In genomic region chr9:112355305-112355953, GRCh38 we compare ENCODE assay signal across 18 cellular contexts. TPM values are rescaled to one million over a fixed set of nuclear protein-coding genes. Genes with fewer than 3 reads are reported as not detected.
DNase-seq lines count a peak whose midpoint lies in the region; ATAC-seq and TF ChIP-seq lines count a peak whose summit lies in the region.
"Had no signal": no experiment of that assay in that cellular context is flagged by ENCODE, and none has a peak within 500 bp of the region (broad histone marks: within the 10 kb centered on the region; RNA-seq: fewer than 3 reads in every experiment).

No MANE protein-coding gene starts in this region.

- H3K4me3 ChIP-seq in right cardiac atrium (ENCODE audit: low read length) (no peak overlapping the region), thyroid gland (replicated peaks in 1 of 3) (no peak overlapping the region)
- H3K4me3 ChIP-seq: prostate gland, thoracic aorta had no signal

- H3K27me3 ChIP-seq in right cardiac atrium (ENCODE audit: control insufficient read depth, insufficient read depth) (no peaks in the 10 kb centered on the region), thyroid gland (no peaks in the 10 kb centered on the region)
- H3K27me3 ChIP-seq: foreskin keratinocyte had no signal

- intact Hi-C loops in right cardiac atrium (cut with DNase I) (loop anchor here in 2 of 4 donors (5.0 to 10.0 kb wide), 2 partner anchors 263 to 591 kb away; no protein-coding TSS in a partner anchor), Right ventricle myocardium inferior (cut with DNase I) (no loop called here), thyroid gland (cut with DNase I) (no loop called here)

- no peaks in the 10 kb centered on the region for H3K4me1 ChIP-seq in right cardiac atrium (ENCODE audit: control insufficient read depth, insufficient read depth, low read length)
- peaks cover 15 to 18% of the 10 kb centered on the region in 2 donors for H3K4me1 ChIP-seq in thyroid gland
- H3K4me1 ChIP-seq: foreskin keratinocyte, prostate gland had no signal

- no peaks in the 10 kb centered on the region for H3K9me3 ChIP-seq in right cardiac atrium (ENCODE audit: control insufficient read depth, low read length)
- no peaks in the 10 kb centered on the region for H3K9me3 ChIP-seq in thyroid gland
- H3K9me3 ChIP-seq: prostate gland, thoracic aorta had no signal

- H3K36me3 ChIP-seq in thyroid gland: no peaks in the 10 kb centered on the region
- H3K36me3 ChIP-seq: prostate gland, thoracic aorta had no signal

- 63% methylated on average over 9 of the region's 9 CpGs for WGBS in right cardiac atrium
- 27 to 30% methylated on average over 9 of the region's 9 CpGs for WGBS in thyroid gland, 2 donors

- no peak for TF ChIP-seq POLR2A in thyroid gland (IDR thresholded peaks at IDR 0.05)

- peak; percentile 35 to 70 (median 58) for DNase-seq in right cardiac atrium
- no peak for DNase-seq in Right ventricle myocardium inferior (ENCODE audit: missing footprints)
- peak; percentile 14 for DNase-seq in OCI-M1 (lab: John Stamatoyannopoulos, UW)
- DNase-seq in kidney glomerular epithelial cell (lab: John Stamatoyannopoulos, UW): peak; percentile 65
- DNase-seq in thyroid gland: peak; percentile 93
- no peak for DNase-seq in hypothalamus (lab: John Stamatoyannopoulos, UW)
- DNase-seq: activated CD4-positive, CD25-positive, alpha-beta regulatory T cell treated with anti-CD3 and anti-CD28 coated beads, Interleukin-2, amount 50 U/mL, for 72 hours; activated effector memory CD4-positive, alpha-beta T cell treated with Interleukin-2 at 50 U/mL for 16 hours; DMS79 treated with DMSO at 0.1 percent for 48 hours; effector memory CD4-positive, alpha-beta T cell; foreskin keratinocyte; NCI-H187 treated with DMSO at 0.1 percent for 48 hours; NCI-H524 treated with DMSO at 0.1 percent for 48 hours; PC-3 had no signal

- H3K27ac ChIP-seq in right cardiac atrium (ENCODE audit: low read length): no peak overlapping the region
- H3K27ac ChIP-seq in thyroid gland: peak overlapping the region; percentile 68 to 81 (median 74)
- H3K27ac ChIP-seq: foreskin keratinocyte, prostate gland, thoracic aorta had no signal

- ATAC-seq in right cardiac atrium (no peak), Right ventricle myocardium inferior (no peak), GM19324 (IDR thresholded peaks at IDR 0.05; ENCODE audit: low FRiP score, unreplicated experiment) (no peak), esophagus mucosa (no peak)
- ATAC-seq: foreskin keratinocyte, PC-3 had no signal

- no peak for TF ChIP-seq CTCF in thyroid gland (IDR thresholded peaks at IDR 0.05)

RNA-seq across cellular contexts. Expression of gene PTBP3, which starts 22.0 kb away (rescaled TPM):
- total RNA-seq in right cardiac atrium (10 to 100 TPM; 15.1 to 19.6 (median 17.3) TPM), Right ventricle myocardium inferior (21.0 TPM), thyroid gland (10 to 100 TPM; 33.7 to 89.1 (median 42.4) TPM), esophagus mucosa (165 TPM)
- 4.4 TPM for polyA plus RNA-seq in right cardiac atrium

RNA-seq across cellular contexts. Expression of gene HSDL2, which starts 24.5 kb away (rescaled TPM):
- 100 to 1,000 TPM; 102 to 120 (median 111) TPM for total RNA-seq in right cardiac atrium
- polyA plus RNA-seq in right cardiac atrium: 87.6 TPM
- total RNA-seq in Right ventricle myocardium inferior: 270 TPM
- total RNA-seq in thyroid gland: 10 to 100 TPM; 37.8 to 54.8 (median 43.8) TPM
- total RNA-seq in esophagus mucosa: 27.5 TPM

Comparison
In these comparisons a context has a peak if more than half of its experiments do, and no peak if none do; other contexts are left out.
1. DNase-seq: peak in right cardiac atrium (3 of 3), OCI-M1 (single experiment), kidney glomerular epithelial cell (single experiment) and thyroid gland (2 of 2); none in Right ventricle myocardium inferior (single experiment) and hypothalamus (0 of 51).